Comparison of ENCODE assay signal across 17 cellular contexts in genomic region chr4:23815351-23815750, GRCh38.
DNase-seq lines count a peak whose midpoint lies in the region; ATAC-seq and TF ChIP-seq lines count a peak whose summit lies in the region.
"Had no signal": no experiment of that assay in that cellular context is flagged by ENCODE, and none has a peak within 500 bp of the region (broad histone marks: within the 10 kb centered on the region; RNA-seq: fewer than 3 reads in every experiment).

No MANE protein-coding gene starts in this region.

- intact Hi-C loops in psoas muscle (cut with DNase I), result no loop called here

- 77 to 82% (median 79%) methylated on average over 6 of the region's 6 CpGs for WGBS in psoas muscle, 3 donors

- H3K9me3 ChIP-seq in psoas muscle, result no peaks in the 10 kb centered on the region
- H3K9me3 ChIP-seq: BLaER1 had no signal

- H3K4me1 Mint-ChIP-seq in nephron progenitor cell, result peaks cover 59% of the 10 kb centered on the region

- H3K4me3 ChIP-seq in NB4 (ENCODE audit: low read depth, low read length) (no peak overlapping the region), astrocyte of the cerebellum (ENCODE audit: low read depth, low read length) (no peak overlapping the region), psoas muscle (no peak overlapping the region)
- H3K4me3 ChIP-seq: BLaER1 had no signal

- in situ Hi-C loops in Caki2 (cut with HindIII; ENCODE audit: low pct_unique_long_range_greater_than_20kb, low sequenced_read_pairs), result no loop called here
- in situ Hi-C loops in astrocyte of the cerebellum (cut with HindIII; ENCODE audit: low sequenced_read_pairs), result no loop called here

- TF ChIP-seq POLR2A in NB4 (IDR thresholded peaks at IDR 0.05; ENCODE audit: extremely low read depth, insufficient read length), result no peak

- peaks cover 0 to 42% of the 10 kb centered on the region in 2 donors for H3K36me3 ChIP-seq in psoas muscle (ENCODE audit: insufficient read depth in 1 of 2, low read depth in 1 of 2)
- H3K36me3 ChIP-seq: BLaER1 had no signal

- DNase-seq in Caki2 (ENCODE audit: low read depth) (peak; percentile 14), NB4 (ENCODE audit: low read depth) (peak; percentile 52), astrocyte of the cerebellum (ENCODE audit: low read depth) (peak; percentile 20), nephron progenitor cell (no peak), NCI-H2196 (lab: John Stamatoyannopoulos, UW; ENCODE audit: unreplicated experiment) (no peak), AML-193 (lab: John Stamatoyannopoulos, UW) (no peak), psoas muscle (no peak)
- DNase-seq: CD8-positive, alpha-beta T cell; DND-41; GF-D8; KG1; NCI-H1105 treated with DMSO at 0.1 percent for 48 hours; NCI-H187; RPMI8226; SIG-M5 had no signal

- ATAC-seq in GM21447 (IDR thresholded peaks at IDR 0.05; ENCODE audit: unreplicated experiment) (no peak), psoas muscle (no peak)
- ATAC-seq: CD8-positive, alpha-beta T cell had no signal

- TF ChIP-seq CTCF in NB4 (IDR thresholded peaks at IDR 0.05; ENCODE audit: low read depth, low read length) (no peak), astrocyte of the cerebellum (IDR thresholded peaks at IDR 0.05; ENCODE audit: low read depth, low read length, missing control alignments) (no peak), nephron progenitor cell (IDR thresholded peaks at IDR 0.05) (no peak), psoas muscle (IDR thresholded peaks at IDR 0.05) (no peak)

- H3K4me1 ChIP-seq in psoas muscle, result peaks cover 33% of the 10 kb centered on the region

- H3K4me3 Mint-ChIP-seq in nephron progenitor cell, result no peak overlapping the region
- H3K4me3 Mint-ChIP-seq: CD8-positive, alpha-beta T cell had no signal

- H3K27ac ChIP-seq in psoas muscle, result no peak overlapping the region
- H3K27ac ChIP-seq: BLaER1 had no signal

- H3K36me3 Mint-ChIP-seq in nephron progenitor cell (ENCODE audit: low read depth), result peaks cover 9% of the 10 kb centered on the region
- H3K36me3 Mint-ChIP-seq: CD8-positive, alpha-beta T cell had no signal

- H3K27ac Mint-ChIP-seq in nephron progenitor cell, result peak overlapping the region; percentile 77
- H3K27ac Mint-ChIP-seq: CD8-positive, alpha-beta T cell had no signal

- no peaks in the 10 kb centered on the region for H3K27me3 ChIP-seq in psoas muscle (ENCODE audit: insufficient read depth in 3 of 3, low read length in 2 of 3)
- H3K27me3 ChIP-seq: BLaER1 had no signal

- H3K27me3 Mint-ChIP-seq in nephron progenitor cell (ENCODE audit: low read depth, poor library complexity), result peaks cover 3% of the 10 kb centered on the region

- H3K9me3 Mint-ChIP-seq in nephron progenitor cell, result peaks cover 15% of the 10 kb centered on the region

Comparison
In these comparisons a context has a peak if more than half of its experiments do, and no peak if none do; other contexts are left out.
1. DNase-seq: peak in Caki2 (single experiment), NB4 (single experiment) and astrocyte of the cerebellum (single experiment); none in nephron progenitor cell (single experiment), NCI-H2196 (single experiment), AML-193 (0 of 2) and psoas muscle (0 of 2).